In the genomic region with DNA sequence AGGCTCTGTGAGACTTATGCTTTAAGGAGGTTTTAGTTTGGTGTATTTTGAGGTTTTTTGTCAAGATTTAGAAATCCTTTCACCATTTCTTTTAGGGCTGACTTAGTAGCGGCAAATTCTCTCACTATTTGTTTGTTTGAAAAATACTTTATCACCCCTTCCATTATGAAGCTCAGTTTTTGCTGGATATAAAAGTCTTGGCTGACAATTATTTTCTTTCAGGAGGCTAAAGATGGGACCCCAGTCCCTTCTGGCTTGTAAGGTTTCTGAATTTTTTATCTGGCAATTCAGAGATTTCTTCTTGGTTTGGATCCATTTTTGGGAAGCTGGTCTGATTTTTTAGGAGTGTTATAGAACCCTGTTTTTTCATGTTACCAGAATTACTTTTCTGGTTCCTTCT, we compare ENCODE assay signal across 34 cellular contexts.
"Had no signal": no experiment of that assay in that cellular context is flagged by ENCODE, and none has a peak within 500 bp of the region (broad histone marks: within the 10 kb centered on the region; RNA-seq: fewer than 3 reads in every experiment).

No MANE protein-coding gene starts in this region.

- H3K36me3 ChIP-seq: MG63 had no signal

- DNase-seq: Karpas-422, Kasumi-1, MG63, MM.1S, MV-4-11, NCI-H1048, NCI-H1092, NCI-H1092 treated with DMSO at 0.1 percent for 48 hours, NCI-H1105, NCI-H1105 treated with DMSO at 0.1 percent for 48 hours, NCI-H1417, NCI-H1417 treated with DMSO at 0.1 percent for 48 hours, NCI-H1436, NCI-H1436 treated with DMSO at 0.1 percent for 48 hours, NCI-H146, NCI-H1694, NCI-H1694 treated with DMSO at 0.1 percent for 48 hours, NCI-H187, NCI-H187 treated with DMSO at 0.1 percent for 48 hours, NCI-H1930, NCI-H2029, NCI-H2029 treated with DMSO at 0.1 percent for 48 hours, NCI-H2081, NCI-H2081 treated with DMSO at 0.1 percent for 48 hours, NCI-H2107, NCI-H2171, NCI-H2171 treated with DMSO at 0.1 percent for 48 hours, NCI-H2227 treated with DMSO at 0.1 percent for 48 hours, NCI-H226, NCI-H345, NCI-H446, NCI-H446 treated with DMSO at 0.1 percent for 48 hours, NCI-H510A, NCI-H510A treated with DMSO at 0.1 percent for 48 hours had no signal

- H3K9me3 ChIP-seq: MG63 had no signal

- H3K4me3 ChIP-seq: MG63 had no signal
